In the genomic region with DNA sequence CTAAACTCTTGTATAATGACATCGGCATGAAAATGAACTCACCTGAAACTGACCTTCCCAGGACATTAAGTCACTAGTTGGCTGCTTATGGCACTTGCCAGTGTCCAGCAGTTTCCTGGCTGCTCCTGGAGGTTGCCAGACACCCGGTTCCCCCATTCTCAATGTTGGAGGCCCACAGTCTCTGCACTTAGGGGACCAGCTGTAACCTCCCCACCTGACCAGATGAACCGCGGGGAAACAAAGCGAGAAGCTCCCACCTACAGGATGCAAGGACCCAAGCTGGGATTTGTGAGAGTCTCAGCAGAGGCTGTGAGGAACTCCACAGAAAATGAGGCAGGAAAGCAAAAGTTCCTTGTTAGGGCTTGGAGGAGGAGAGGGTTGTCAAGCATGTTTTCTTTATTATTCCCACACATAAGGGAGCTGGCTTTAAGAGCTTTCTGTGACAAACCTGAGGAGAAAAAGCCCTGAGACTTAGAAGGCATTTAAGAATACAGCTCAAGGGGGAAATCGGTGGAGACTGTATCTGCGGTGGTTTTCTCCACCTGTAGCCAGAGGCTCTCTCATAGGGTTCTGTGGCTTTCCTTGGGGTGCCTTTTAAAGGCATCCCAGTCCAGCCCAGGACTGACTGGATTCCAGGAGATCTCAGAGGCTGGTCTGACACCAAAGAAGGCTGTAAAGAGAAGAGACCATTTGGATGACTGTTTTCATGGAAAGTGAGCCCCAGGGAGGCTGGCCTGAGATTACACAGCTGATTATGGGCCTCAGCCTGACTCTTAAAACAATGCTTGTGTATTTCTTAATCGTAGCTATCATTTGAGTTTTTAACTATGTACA, we compare ENCODE assay signal across 8 cellular contexts. TPM values are rescaled to one million over a fixed set of nuclear protein-coding genes. Genes with fewer than 3 reads are reported as not detected.
A peak's percentile ranks its signal among the peaks of the same experiment; 100 is the strongest.
DNase-seq lines count a peak whose midpoint lies in the region; ATAC-seq, FAIRE-seq and TF ChIP-seq lines count a peak whose summit lies in the region.

No MANE protein-coding gene starts in this region.

- no peak overlapping the region for H2AFZ ChIP-seq in HepG2 (ENCODE audit: low read length)

- peaks cover 52% of the 10 kb centered on the region for H3K79me2 ChIP-seq in HepG2 (ENCODE audit: insufficient read depth, low read length)

- peaks cover 31% of the 10 kb centered on the region for H3K4me1 Mint-ChIP-seq in activated naive CD4-positive, alpha-beta T cell treated with anti-CD3 and anti-CD28 coated beads, Interleukin-2, amount 10 ng/mL, durations not matched to agents 7 days and 5 days
- peaks cover 70% of the 10 kb centered on the region for H3K4me1 Mint-ChIP-seq in type B pancreatic cell (ENCODE audit: unreplicated experiment)

- intact Hi-C loops in ascending aorta (cut with DNase I) = loop anchor here (5.0 to 10.0 kb wide), 3 partner anchors 230 to 652 kb away; a partner anchor contains a TSS
- intact Hi-C loops in HepG2 (cut with micrococcal nuclease; ENCODE audit: unreplicated experiment) = loop anchor here (5.0 to 10.0 kb wide), 3 partner anchors 52 to 235 kb away; a partner anchor contains a TSS

- TF ChIP-seq EP300 in HepG2 (IDR thresholded peaks at IDR 0.05; ENCODE audit: low read depth in 2 of 2, low read length in 2 of 2) (no peak), HepG2 (CRISPR knock-in tag; IDR thresholded peaks at IDR 0.05; ENCODE audit: borderline replicate concordance) (no peak)

- CTCF ChIA-PET in activated naive CD4-positive, alpha-beta T cell treated with anti-CD3 and anti-CD28 coated beads, Interleukin-2, amount 10 ng/mL, durations not matched to agents 7 days and 5 days (lab: Charles Lee) = interaction anchor here (0.6 to 4.1 kb wide), 23 partner anchors 9 to 552 kb away, joined by 3 to 35 read pairs (median 4); a partner anchor contains a TSS
- CTCF ChIA-PET in HepG2 (lab: Yijun Ruan, JAX; ENCODE audit: low intra/inter-chr PET ratio, low total read pairs) = interaction anchor here (1.1 to 2.4 kb wide), 2 partner anchors 46 to 200 kb away, joined by 3 to 57 read pairs; no protein-coding TSS in a partner anchor

- H3K9me3 Mint-ChIP-seq in activated naive CD4-positive, alpha-beta T cell treated with anti-CD3 and anti-CD28 coated beads, Interleukin-2, amount 10 ng/mL, durations not matched to agents 7 days and 5 days = no peaks in the 10 kb centered on the region
- no peaks in the 10 kb centered on the region for H3K9me3 Mint-ChIP-seq in type B pancreatic cell

- H3K27ac Mint-ChIP-seq in activated naive CD4-positive, alpha-beta T cell treated with anti-CD3 and anti-CD28 coated beads, Interleukin-2, amount 10 ng/mL, durations not matched to agents 7 days and 5 days = no peak overlapping the region
- H3K27ac Mint-ChIP-seq in type B pancreatic cell = peak overlapping the region; percentile 86

- TF ChIP-seq CTCF in ascending aorta (IDR thresholded peaks at IDR 0.05) = no peak
- TF ChIP-seq CTCF in HepG2 (CRISPR knock-in tag; IDR thresholded peaks at IDR 0.05) = no peak
- TF ChIP-seq CTCF in type B pancreatic cell (conservative IDR thresholded peaks at IDR 0.05) = no peak

- H4K20me1 ChIP-seq in HepG2 (ENCODE audit: insufficient read depth, low read length) = 0 out of 2 replicates have a peak, but pooled peaks cover 3% of the 10 kb centered on the region

- WGBS in HepG2 (ENCODE audit: low lambda C conversion rate) = 70% methylated on average over 7 of the region's 8 CpGs

- H3K27me3 ChIP-seq in ascending aorta (no peaks in the 10 kb centered on the region), HepG2 (ENCODE audit: control insufficient read depth in 1 of 2, insufficient read depth in 2 of 2, low read length in 2 of 2) (no peaks in the 10 kb centered on the region)

- no peak; a peak in 1 of 4 replicates for TF ChIP-seq POLR2A in HepG2 (IDR thresholded peaks at IDR 0.05; ENCODE audit: insufficient read depth in 1 of 2, low read depth in 2 of 2, low read length in 2 of 2)

- peaks cover 8 to 39% of the 10 kb centered on the region in 2 donors for H3K4me1 ChIP-seq in ascending aorta
- peaks cover 71% of the 10 kb centered on the region for H3K4me1 ChIP-seq in HepG2 (ENCODE audit: insufficient read depth, low read length)

- H3K4me3 ChIP-seq in ascending aorta = peak overlapping the region; percentile 76 to 85
- H3K4me3 ChIP-seq in HepG2 (replicated peaks in 1 of 3; ENCODE audit: insufficient read depth in 1 of 3, low read depth in 2 of 3, low read length in 3 of 3) = peak overlapping the region in 2 of 3 experiments; percentile 56 to 86; a peak in 4 of 6 replicates

- peak overlapping the region; percentile 90 for H3K4me3 Mint-ChIP-seq in activated naive CD4-positive, alpha-beta T cell treated with anti-CD3 and anti-CD28 coated beads, Interleukin-2, amount 10 ng/mL, durations not matched to agents 7 days and 5 days
- H3K4me3 Mint-ChIP-seq in type B pancreatic cell = peak overlapping the region; percentile 99

- no peak for FAIRE-seq in HepG2 (lab: Jason Lieb, UNC)

- no peak for TF ChIP-seq RAD21 in HepG2 (CRISPR knock-in tag; IDR thresholded peaks at IDR 0.05)

- no peak for DNase-seq in activated naive CD4-positive, alpha-beta T cell treated with anti-CD3 and anti-CD28 coated beads, Interleukin-2, amount 10 ng/mL, durations not matched to agents 7 days and 5 days
- no peak for DNase-seq in activated naive CD4-positive, alpha-beta T cell (lab: John Stamatoyannopoulos, UW)
- DNase-seq in ascending aorta (ENCODE audit: low spot score in 2 of 2) (no peak), HepG2 (ENCODE audit: low spot score) (no peak), type B pancreatic cell (ENCODE audit: extremely low spot score, unreplicated experiment) (no peak), GM19238 (ENCODE audit: insufficient read length, low spot score) (no peak), iPS-NIHi11 (ENCODE audit: low spot score) (no peak), COLO668 (lab: John Stamatoyannopoulos, UW; ENCODE audit: unreplicated experiment) (no peak)

- peaks cover 63% of the 10 kb centered on the region for H3K27me3 Mint-ChIP-seq in activated naive CD4-positive, alpha-beta T cell treated with anti-CD3 and anti-CD28 coated beads, Interleukin-2, amount 10 ng/mL, durations not matched to agents 7 days and 5 days
- H3K27me3 Mint-ChIP-seq in type B pancreatic cell = no peaks in the 10 kb centered on the region

- H3K36me3 ChIP-seq in ascending aorta (peaks cover 11 to 36% of the 10 kb centered on the region in 2 donors), HepG2 (replicated peaks in 1 of 2; ENCODE audit: control insufficient read depth in 1 of 2, insufficient read depth in 2 of 2, low read length in 2 of 2) (no peaks in the 10 kb centered on the region)

- peak overlapping the region; percentile 65 for H3K9ac ChIP-seq in HepG2 (ENCODE audit: insufficient read depth, low read depth, low read length)

- ATAC-seq in HepG2 = no peak

- H3K9me3 ChIP-seq in ascending aorta (no peaks in the 10 kb centered on the region), HepG2 (ENCODE audit: low read length) (no peaks in the 10 kb centered on the region)

- in situ Hi-C loops in HepG2 (cut with HindIII; ENCODE audit: extremely low pct_ligation_motif_present, low pct_unique_long_range_greater_than_20kb) = loop anchor here (5.0 kb wide), 3 partner anchors 45 to 265 kb away; no protein-coding TSS in a partner anchor

- H3K36me3 Mint-ChIP-seq in activated naive CD4-positive, alpha-beta T cell treated with anti-CD3 and anti-CD28 coated beads, Interleukin-2, amount 10 ng/mL, durations not matched to agents 7 days and 5 days = no peaks in the 10 kb centered on the region
- peaks cover 37% of the 10 kb centered on the region for H3K36me3 Mint-ChIP-seq in type B pancreatic cell

- peak overlapping the region; percentile 96 for H3K4me2 ChIP-seq in HepG2 (ENCODE audit: low read depth, low read length)

- POLR2A ChIA-PET in HepG2 (lab: Yijun Ruan, JAX) = interaction anchor here (0.6 to 3.5 kb wide), 22 partner anchors 10 to 458 kb away, joined by 3 to 42 read pairs (median 5); a partner anchor contains a TSS

- no TSS peak for BruUV-seq in HepG2 (replicated peaks; lab: Mats Ljungman, UMichigan)

- H3K27ac ChIP-seq in ascending aorta (peak overlapping the region; percentile 86 to 98), HepG2 (ENCODE audit: extremely low read length, insufficient read depth, low read length) (peak overlapping the region; percentile 67)

TF ChIP-seq in HepG2, 621 proteins besides CTCF, POLR2A, EP300 and RAD21:
- no peak for TF ChIP-seq ZBTB21 (CRISPR knock-in tag; IDR thresholded peaks at IDR 0.05)

RNA-seq across cellular contexts. Expression of a gene that starts 4.6 kb away (rescaled TPM):
- total RNA-seq in ascending aorta (813 TPM), HepG2 (2016; rRNA removed; fragmentation: Illumina TruSeq; extraction: Trizol) (98.9 and 113 TPM in 2 replicates), type B pancreatic cell (ENCODE audit: low replicate concordance) (343 and 447 TPM in 2 replicates)
- total RNA-seq in HepG2 (2016; cell fraction: cytosol; rRNA removed; fragmentation: Illumina TruSeq; extraction: Trizol; ENCODE audit: low read depth) = 49.9 and 54.7 TPM in 2 replicates
- total RNA-seq in HepG2 (2016; cell fraction: insoluble cytoplasmic fraction; rRNA removed; fragmentation: Illumina TruSeq; extraction: Trizol) = 98.4 and 114 TPM in 2 replicates
- 81.1 and 86.7 TPM in 2 replicates for total RNA-seq in HepG2 (2016; cell fraction: membrane; rRNA removed; fragmentation: Illumina TruSeq; extraction: Trizol)
- 75.6 and 78.8 TPM in 2 replicates for total RNA-seq in HepG2 (2016; cell fraction: nucleus; rRNA removed; fragmentation: Illumina TruSeq; extraction: Trizol)
- polyA plus RNA-seq in HepG2 (2011; rRNA removed) = 92.4 and 109 TPM in 2 replicates
- 45.6 and 56.5 TPM in 2 replicates for polyA plus RNA-seq in HepG2 (2011; cell fraction: cytosol; rRNA removed)
- polyA plus RNA-seq in HepG2 (2011; cell fraction: nucleus; rRNA removed) = 245 and 247 TPM in 2 replicates
- 72.3 and 73.8 TPM in 2 replicates for polyA plus RNA-seq in HepG2 (2012)
- 39.7 and 50.0 TPM in 2 replicates for polyA plus RNA-seq in HepG2 (2016; cell fraction: cytosol; fragmentation: Illumina TruSeq; extraction: Trizol; ENCODE audit: low read depth)
- 112 and 120 TPM in 2 replicates for polyA plus RNA-seq in HepG2 (2016; cell fraction: insoluble cytoplasmic fraction; fragmentation: Illumina TruSeq; extraction: Trizol; ENCODE audit: low read depth)
- polyA plus RNA-seq in HepG2 (2016; cell fraction: membrane; fragmentation: Illumina TruSeq; extraction: Trizol; ENCODE audit: low read depth) = 59.4 and 60.5 TPM in 2 replicates
- polyA plus RNA-seq in HepG2 (2016; cell fraction: nucleus; fragmentation: Illumina TruSeq; extraction: Trizol; ENCODE audit: insufficient read depth, low read depth) = 97.1 and 98.9 TPM in 2 replicates
- 56.1 and 110 TPM in 2 replicates for polyA minus RNA-seq in HepG2 (2011; rRNA and poly(A)+ RNA removed; ENCODE audit: low replicate concordance)
- polyA minus RNA-seq in HepG2 (2011; cell fraction: cytosol; rRNA and poly(A)+ RNA removed) = 22.5 and 29.1 TPM in 2 replicates
- 274 and 286 TPM in 2 replicates for polyA minus RNA-seq in HepG2 (2011; cell fraction: nucleus; rRNA and poly(A)+ RNA removed)
